21 cellular contexts compared by ENCODE assay signal in genomic region chr5:1553642-1554409, GRCh38. TPM values are rescaled to one million over a fixed set of nuclear protein-coding genes. Genes with fewer than 3 reads are reported as not detected.
DNase-seq lines count a peak whose midpoint lies in the region; ATAC-seq and TF ChIP-seq lines count a peak whose summit lies in the region.
"Had no signal": no experiment of that assay in that cellular context is flagged by ENCODE, and none has a peak within 500 bp of the region (broad histone marks: within the 10 kb centered on the region; RNA-seq: fewer than 3 reads in every experiment).

No MANE protein-coding gene starts in this region.

- in situ Hi-C loops in KBM-7 (cut with MboI; ENCODE audit: low pct_unique_long_range_greater_than_20kb, low sequenced_read_pairs) = no loop called here

- intact Hi-C loops in heart right ventricle (cut with DNase I) (no loop called here), vagina (cut with DNase I) (no loop called here)

- no peaks in the 10 kb centered on the region for H3K9me2 ChIP-seq in neural cell (ENCODE audit: insufficient read depth, low read length)

- H3K9me3 ChIP-seq in right atrium auricular region = no peaks in the 10 kb centered on the region
- no peaks in the 10 kb centered on the region for H3K9me3 ChIP-seq in heart right ventricle
- H3K9me3 ChIP-seq in neural cell (ENCODE audit: low read length) = no peaks in the 10 kb centered on the region
- H3K9me3 ChIP-seq in vagina = no peaks in the 10 kb centered on the region
- H3K9me3 ChIP-seq: mucosa of descending colon, neutrophil, SJSA1 had no signal

- H3K4me3 Mint-ChIP-seq in brain = no peak overlapping the region
- H3K4me3 Mint-ChIP-seq: activated naive CD8-positive, alpha-beta T cell; T-helper 2 cell treated with Interferon-gamma antibody and Interleukin-4, amounts not matched to agents 5 μg/mL and 100 μg/mL, for 36 hours had no signal

- H3K4me1 ChIP-seq in right atrium auricular region (peaks cover 0 to 6% of the 10 kb centered on the region in 2 donors), heart right ventricle (peaks cover 0 to 7% (median 0%) of the 10 kb centered on the region in 9 donors), vagina (no peaks in the 10 kb centered on the region)

- no peak for TF ChIP-seq RAD21 in neural cell (conservative IDR thresholded peaks at IDR 0.05)

- peaks cover 3% of the 10 kb centered on the region for H3K27me3 Mint-ChIP-seq in brain
- H3K27me3 Mint-ChIP-seq: activated naive CD8-positive, alpha-beta T cell had no signal

- H3K9ac ChIP-seq in neural cell (ENCODE audit: low read length) = peak overlapping the region; percentile 51

- no peaks in the 10 kb centered on the region for H3F3A ChIP-seq in neural cell (ENCODE audit: insufficient read depth, low read length, poor library complexity, severe bottlenecking)

- DNase-seq in right atrium auricular region (ENCODE audit: low spot score) = peak; percentile 57
- DNase-seq in heart right ventricle = no peak
- DNase-seq in vagina (ENCODE audit: extremely low spot score in 2 of 2) = peak; percentile 76 to 93
- no peak for DNase-seq in KBM-7
- DNase-seq: glutamatergic neuron; left colon; mucosa of descending colon; NCI-H1436; NCI-H2171 treated with DMSO at 0.1 percent for 48 hours; NCI-H82; retina; stimulated activated CD4-positive, alpha-beta T cell treated with anti-CD3 and anti-CD28 coated beads, Interleukin-12 subunit alpha, Interleukin-12 subunit beta, amount 100 ng/mL, for 4 hours had no signal

- no peaks in the 10 kb centered on the region for H3K27me3 ChIP-seq in right atrium auricular region
- H3K27me3 ChIP-seq in heart right ventricle = peaks cover 0 to 13% (median 0%) of the 10 kb centered on the region in 7 donors
- H3K27me3 ChIP-seq in neural cell (ENCODE audit: insufficient read depth, low read depth, low read length) = no peaks in the 10 kb centered on the region
- H3K27me3 ChIP-seq in vagina = no peaks in the 10 kb centered on the region

- no peaks in the 10 kb centered on the region for H4K20me1 ChIP-seq in neural cell (ENCODE audit: insufficient read depth)

- H3K36me3 ChIP-seq in right atrium auricular region = no peaks in the 10 kb centered on the region
- H3K36me3 ChIP-seq in heart right ventricle = no peaks in the 10 kb centered on the region
- H3K36me3 ChIP-seq in neural cell (ENCODE audit: insufficient read depth, low read length) = no peaks in the 10 kb centered on the region
- H3K36me3 ChIP-seq in vagina = no peaks in the 10 kb centered on the region
- H3K36me3 ChIP-seq: neutrophil, SJSA1 had no signal

- TF ChIP-seq POLR2A in vagina (IDR thresholded peaks at IDR 0.05) = no peak

- H3K36me3 Mint-ChIP-seq in brain = no peaks in the 10 kb centered on the region
- H3K36me3 Mint-ChIP-seq: activated naive CD8-positive, alpha-beta T cell had no signal

- ATAC-seq in heart right ventricle (no peak), HG03175 (IDR thresholded peaks at IDR 0.05; ENCODE audit: unreplicated experiment) (no peak), HG02973 (IDR thresholded peaks at IDR 0.05; ENCODE audit: unreplicated experiment) (no peak)
- ATAC-seq: left colon, mucosa of descending colon had no signal

- WGBS in heart right ventricle, 2 donors = 87 to 91% methylated on average over 16 of the region's 16 CpGs

- H3K4me1 Mint-ChIP-seq in brain = peaks cover 51% of the 10 kb centered on the region

- H3K79me2 ChIP-seq in neural cell (replicated peaks; ENCODE audit: insufficient read depth, low read length) = no peaks in the 10 kb centered on the region

- no peak overlapping the region for H2AFZ ChIP-seq in neural cell (ENCODE audit: low read depth, low read length)

- peak overlapping the region; percentile 87 to 98 (median 92) for H3K27ac Mint-ChIP-seq in brain
- H3K27ac Mint-ChIP-seq: activated naive CD8-positive, alpha-beta T cell; T-helper 2 cell treated with Interferon-gamma antibody and Interleukin-4, amounts not matched to agents 5 μg/mL and 100 μg/mL, for 36 hours had no signal

- H3K9me3 Mint-ChIP-seq in brain = no peaks in the 10 kb centered on the region
- H3K9me3 Mint-ChIP-seq: T-helper 2 cell treated with Interferon-gamma antibody and Interleukin-4, amounts not matched to agents 5 μg/mL and 100 μg/mL, for 36 hours had no signal

- H3K4me2 ChIP-seq in neural cell (ENCODE audit: low read length) = no peak overlapping the region

- TF ChIP-seq CTCF in right atrium auricular region (IDR thresholded peaks at IDR 0.05) (no peak), heart right ventricle (IDR thresholded peaks at IDR 0.05) (no peak), brain (conservative IDR thresholded peaks at IDR 0.05) (no peak), neural cell (IDR thresholded peaks at IDR 0.05; ENCODE audit: poor library complexity, severe bottlenecking) (no peak), vagina (IDR thresholded peaks at IDR 0.05) (no peak)

- no peak overlapping the region for H3K4me3 ChIP-seq in right atrium auricular region
- no peak overlapping the region for H3K4me3 ChIP-seq in heart right ventricle
- H3K4me3 ChIP-seq in neural cell (ENCODE audit: low read length) = no peak overlapping the region
- H3K4me3 ChIP-seq in vagina = no peak overlapping the region
- H3K4me3 ChIP-seq: mucosa of descending colon, SJSA1 had no signal

- TF ChIP-seq EP300 in neural cell (conservative IDR thresholded peaks at IDR 0.05; ENCODE audit: poor library complexity, severe bottlenecking) = no peak

- H3K27ac ChIP-seq in right atrium auricular region (no peak overlapping the region), heart right ventricle (no peak overlapping the region), neural cell (ENCODE audit: low read length) (peak overlapping the region; percentile 71), vagina (no peak overlapping the region)
- H3K27ac ChIP-seq: HL-60, neutrophil, SJSA1 had no signal

TF ChIP-seq in neural cell, 6 proteins besides CTCF, POLR2A, EP300 and RAD21:
- TF ChIP-seq REST (IDR thresholded peaks at IDR 0.05; ENCODE audit: borderline replicate concordance) = no peak
- no peak for TF ChIP-seq MXI1 (conservative IDR thresholded peaks at IDR 0.05; ENCODE audit: poor library complexity, severe bottlenecking)
- TF ChIP-seq TAF1 (IDR thresholded peaks at IDR 0.05; ENCODE audit: low read depth) = no peak
- TF ChIP-seq POLR2AphosphoS5 (IDR thresholded peaks at IDR 0.05) = no peak
- TF ChIP-seq SMC3 (conservative IDR thresholded peaks at IDR 0.05; ENCODE audit: poor library complexity) = no peak
- TF ChIP-seq EZH2 (IDR thresholded peaks at IDR 0.05; ENCODE audit: borderline replicate concordance, insufficient read depth, low read length, poor library complexity, severe bottlenecking) = no peak
TF ChIP-seq in neural cell: peak in this region for 0.

RNA-seq across cellular contexts. Expression of gene LPCAT1, which starts 30.1 kb away (rescaled TPM):
- total RNA-seq in right atrium auricular region = 10 to 100 TPM; 13.2 to 18.1 TPM
- 10 to 100 TPM in 3 of 10 donors, 1 to 10 TPM in 7; 5.6 to 25.5 (median 8.9) TPM for total RNA-seq in heart right ventricle
- polyA plus RNA-seq in heart right ventricle = 10 to 100 TPM; 14.8 to 23.8 TPM
- 81.3 TPM for polyA plus RNA-seq in brain (ENCODE audit: insufficient read depth, low read depth, low replicate concordance)
- 61.8 and 63.4 TPM in 2 replicates for polyA plus RNA-seq in neural cell
- polyA minus RNA-seq in neural cell = 68.9 and 88.1 TPM in 2 replicates
- total RNA-seq in vagina = 29.7 TPM

Comparison
In these comparisons a context has a peak if more than half of its experiments do, and no peak if none do; other contexts are left out.
1. DNase-seq: peak in right atrium auricular region (single experiment) and vagina (2 of 2); none in heart right ventricle (0 of 2) and KBM-7 (single experiment).